In genomic region chr10:17235136-17235535, GRCh38 we compare ENCODE assay signal across 11 cellular contexts. TPM values are rescaled to one million over a fixed set of nuclear protein-coding genes. Genes with fewer than 3 reads are reported as not detected.
DNase-seq lines count a peak whose midpoint lies in the region; ATAC-seq and TF ChIP-seq lines count a peak whose summit lies in the region.
"Had no signal": no experiment of that assay in that cellular context is flagged by ENCODE, and none has a peak within 500 bp of the region (broad histone marks: within the 10 kb centered on the region; RNA-seq: fewer than 3 reads in every experiment).

No MANE protein-coding gene starts in this region.

- in situ Hi-C loops in gastrocnemius medialis (cut with MboI; ENCODE audit: low sequenced_read_pairs in 4 of 4), result no loop called here

- no peak for TF ChIP-seq EP300 in esophagus muscularis mucosa (IDR thresholded peaks at IDR 0.05)

- H3K9me3 Mint-ChIP-seq in CD8-positive, alpha-beta memory T cell, result no peaks in the 10 kb centered on the region

- CTCF ChIA-PET in CD8-positive, alpha-beta memory T cell (lab: Charles Lee), result interaction anchor here (0.8 kb wide), 1 partner anchor 35 kb away, joined by 3 read pairs; no protein-coding TSS in a partner anchor

- TF ChIP-seq CTCF in NB4 (IDR thresholded peaks at IDR 0.05; ENCODE audit: low read depth, low read length) (no peak), esophagus muscularis mucosa (IDR thresholded peaks at IDR 0.05) (no peak), gastrocnemius medialis (IDR thresholded peaks at IDR 0.05 in 4 of 5, conservative IDR thresholded peaks at IDR 0.05 in 1 of 5) (no peak)

- peaks cover 42 to 66% (median 56%) of the 10 kb centered on the region in 3 donors for H3K4me1 Mint-ChIP-seq in CD8-positive, alpha-beta memory T cell

- DNase-seq in CD8-positive, alpha-beta memory T cell, result no peak
- DNase-seq in NB4 (ENCODE audit: low read depth) (peak; percentile 20), esophagus muscularis mucosa (ENCODE audit: extremely low spot score) (peak; percentile 39), gastrocnemius medialis (no peak), RPMI8226 (no peak), C1 segment of cervical spinal cord (lab: John Stamatoyannopoulos, UW) (no peak), AG08395 (ENCODE audit: low spot score) (no peak), left lobe of liver (ENCODE audit: low spot score) (no peak)
- DNase-seq: activated effector memory CD4-positive, alpha-beta T cell treated with Interleukin-2 at 50 U/mL for 16 hours; MV-4-11 had no signal

- peak overlapping the region in 3 of 7 donors; percentile 2 to 46 (median 40) for H3K4me3 Mint-ChIP-seq in CD8-positive, alpha-beta memory T cell

- peaks cover 0 to 3% of the 10 kb centered on the region in 2 donors for H3K27me3 Mint-ChIP-seq in CD8-positive, alpha-beta memory T cell

- no peaks in the 10 kb centered on the region for H3K27me3 ChIP-seq in CD8-positive, alpha-beta memory T cell (ENCODE audit: insufficient read depth, low read length, poor library complexity, severe bottlenecking)
- H3K27me3 ChIP-seq in esophagus muscularis mucosa (no peaks in the 10 kb centered on the region), gastrocnemius medialis (peaks cover 14 to 38% (median 35%) of the 10 kb centered on the region in 3 donors)

- H3K4me1 ChIP-seq in CD8-positive, alpha-beta memory T cell (ENCODE audit: insufficient read depth, low read length), result peaks cover 41% of the 10 kb centered on the region
- H3K4me1 ChIP-seq in esophagus muscularis mucosa (peaks cover 43 to 58% (median 51%) of the 10 kb centered on the region in 4 donors), gastrocnemius medialis (peaks cover 32 to 38% of the 10 kb centered on the region in 2 donors)

- ATAC-seq in gastrocnemius medialis (no peak), left lobe of liver (no peak)

- H3K36me3 Mint-ChIP-seq in CD8-positive, alpha-beta memory T cell, result peaks cover 8 to 82% (median 21%) of the 10 kb centered on the region in 3 donors

- intact Hi-C loops in esophagus muscularis mucosa (cut with DNase I), result no loop called here
- intact Hi-C loops in gastrocnemius medialis (cut with DNase I; ENCODE audit: low total_unique reads), result no loop called here

- TF ChIP-seq POLR2A in NB4 (IDR thresholded peaks at IDR 0.05; ENCODE audit: extremely low read depth, insufficient read length) (no peak), esophagus muscularis mucosa (IDR thresholded peaks at IDR 0.05; ENCODE audit: low read depth) (no peak), gastrocnemius medialis (IDR thresholded peaks at IDR 0.05) (no peak)

- no peak overlapping the region for H3K4me3 ChIP-seq in CD8-positive, alpha-beta memory T cell (ENCODE audit: low read length)
- H3K4me3 ChIP-seq in NB4 (ENCODE audit: low read depth, low read length) (no peak overlapping the region), esophagus muscularis mucosa (peak overlapping the region in 3 of 4 donors; percentile 1 to 94 (median 18)), gastrocnemius medialis (peak overlapping the region in 1 of 4 donors; percentile 2)
- H3K4me3 ChIP-seq: SJSA1 had no signal

- H3K27ac ChIP-seq in CD8-positive, alpha-beta memory T cell (ENCODE audit: low read depth, low read length), result no peak overlapping the region
- H3K27ac ChIP-seq in esophagus muscularis mucosa (replicated peaks in 1 of 4) (peak overlapping the region; percentile 31 to 95 (median 56)), gastrocnemius medialis (peak overlapping the region in 3 of 4 donors; percentile 8 to 32 (median 22))
- H3K27ac ChIP-seq: SJSA1 had no signal

- 71% methylated on average over 8 of the region's 8 CpGs for WGBS in esophagus muscularis mucosa

- H3K27ac Mint-ChIP-seq in CD8-positive, alpha-beta memory T cell, result peak overlapping the region; percentile 50 to 88 (median 73)

- H3K36me3 ChIP-seq in CD8-positive, alpha-beta memory T cell (ENCODE audit: insufficient read depth, low read length), result peaks cover 70% of the 10 kb centered on the region
- H3K36me3 ChIP-seq in esophagus muscularis mucosa (peaks cover 47 to 81% (median 61%) of the 10 kb centered on the region in 4 donors), gastrocnemius medialis (peaks cover 0 to 12% of the 10 kb centered on the region in 2 donors)

- no peaks in the 10 kb centered on the region for H3K9me3 ChIP-seq in CD8-positive, alpha-beta memory T cell (ENCODE audit: low read length)
- H3K9me3 ChIP-seq in esophagus muscularis mucosa, result no peaks in the 10 kb centered on the region
- H3K9me3 ChIP-seq in gastrocnemius medialis, result no peaks in the 10 kb centered on the region

- POLR2A ChIA-PET in CD8-positive, alpha-beta memory T cell (lab: Charles Lee), result no interaction called here

RNA-seq across cellular contexts. Expression of gene VIM, which starts 7.1 kb away (rescaled TPM):
- total RNA-seq in CD8-positive, alpha-beta memory T cell, result 1,000 to 10,000 TPM; 1,217 to 1,243 TPM
- polyA plus RNA-seq in CD8-positive, alpha-beta memory T cell, result 513 TPM
- total RNA-seq in esophagus muscularis mucosa, result 1,000 to 10,000 TPM; 1,242 to 2,218 (median 1,951) TPM
- total RNA-seq in gastrocnemius medialis, result 100 to 1,000 TPM; 355 to 835 (median 589) TPM
- 55.4 TPM for total RNA-seq in left lobe of liver

RNA-seq across cellular contexts. Expression of gene TRDMT1, which starts 33.7 kb away (rescaled TPM):
- 1 to 10 TPM; 7.3 to 9.8 TPM for total RNA-seq in CD8-positive, alpha-beta memory T cell
- polyA plus RNA-seq in CD8-positive, alpha-beta memory T cell, result 8.3 TPM
- total RNA-seq in esophagus muscularis mucosa, result 1 to 10 TPM; 4.8 to 5.8 (median 5.5) TPM
- 1 to 10 TPM in 3 of 4 donors, under 1 TPM in 1; 0.85 to 4.7 (median 2.1) TPM for total RNA-seq in gastrocnemius medialis
- total RNA-seq in left lobe of liver, result 1.1 TPM

Comparison
In these comparisons a context has a peak if more than half of its experiments do, and no peak if none do; other contexts are left out.
1. DNase-seq: peak in NB4 (single experiment) and esophagus muscularis mucosa (single experiment); none in CD8-positive, alpha-beta memory T cell (0 of 5), gastrocnemius medialis (0 of 2), RPMI8226 (single experiment), C1 segment of cervical spinal cord (0 of 14), AG08395 (single experiment) and left lobe of liver (single experiment).
2. H3K4me3 ChIP-seq: peak in esophagus muscularis mucosa (3 of 4); none in CD8-positive, alpha-beta memory T cell (single experiment) and NB4 (single experiment).